ENCODE assay signal across 18 cellular contexts in the genomic region with DNA sequence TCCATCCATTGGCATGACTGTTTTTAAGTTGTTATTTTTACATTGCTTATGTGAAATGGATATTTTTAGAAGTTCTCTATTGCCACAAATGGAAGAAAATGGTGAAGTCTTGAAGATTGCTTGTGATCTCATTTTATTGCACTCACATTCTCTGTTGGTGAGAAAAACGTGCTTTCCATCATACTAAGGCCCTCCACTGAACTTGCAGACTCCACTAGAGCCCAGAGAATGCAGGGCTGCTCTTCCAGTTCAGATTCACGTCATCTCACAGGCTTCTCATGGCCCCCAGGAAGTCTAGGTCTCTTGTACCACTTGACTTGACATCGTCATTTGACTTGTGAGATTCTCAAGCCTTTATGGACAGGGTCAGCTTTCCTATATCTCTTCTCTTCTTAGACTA.
DNase-seq lines count a peak whose midpoint lies in the region; ATAC-seq and TF ChIP-seq lines count a peak whose summit lies in the region.
"Had no signal": no experiment of that assay in that cellular context is flagged by ENCODE, and none has a peak within 500 bp of the region (broad histone marks: within the 10 kb centered on the region; RNA-seq: fewer than 3 reads in every experiment).

No MANE protein-coding gene starts in this region.

- H2BK5ac ChIP-seq in mesenchymal stem cell (ENCODE audit: low read depth, low read length, poor library complexity, severe bottlenecking), result no peak overlapping the region

- POLR2A ChIA-PET in BJ (lab: Charles Lee), result no interaction called here

- DNase-seq in BJ (ENCODE audit: low read depth) (peak; percentile 33), coronary artery (ENCODE audit: low spot score) (no peak), mesenchymal stem cell (peak; percentile 69), thoracic aorta (ENCODE audit: low spot score) (no peak), GM23338 (ENCODE audit: low spot score) (no peak), DMS79 treated with DMSO at 0.1 percent for 48 hours (lab: John Stamatoyannopoulos, UW) (no peak)
- DNase-seq: ACHN; CD4-positive, alpha-beta memory T cell; DMS79; GDM1; GM23248; H9; KG1 had no signal

- no peak overlapping the region for H2AFZ ChIP-seq in mesenchymal stem cell (ENCODE audit: low read depth, low read length)
- no peak overlapping the region for H2AFZ ChIP-seq in GM23338
- H2AFZ ChIP-seq: GM23248 had no signal

- peaks cover 9% of the 10 kb centered on the region for H3K9me2 ChIP-seq in GM23338 (ENCODE audit: insufficient read depth)

- no peak overlapping the region for H3K23ac ChIP-seq in mesenchymal stem cell (ENCODE audit: low read length in 2 of 2)

- H3K4me3 Mint-ChIP-seq in GM23338, result no peak overlapping the region
- H3K4me3 Mint-ChIP-seq: B cell; CD4-positive, alpha-beta memory T cell; H9; IgD-negative memory B cell had no signal

- H3F3A ChIP-seq in GM23338 (replicated peaks; ENCODE audit: low read depth), result no peaks in the 10 kb centered on the region

- no peak overlapping the region for H3K9ac ChIP-seq in mesenchymal stem cell (ENCODE audit: low read length)
- H3K9ac ChIP-seq: GM23248 had no signal

- H3K4me2 ChIP-seq in mesenchymal stem cell (ENCODE audit: low read length, poor library complexity, severe bottlenecking) (no peak overlapping the region), GM23338 (no peak overlapping the region)

- ATAC-seq in thoracic aorta (ENCODE audit: insufficient number of reproducible peaks, low FRiP score, low read depth) (peak; percentile 12), GM23338 (no peak), GM18870 (IDR thresholded peaks at IDR 0.05; ENCODE audit: unreplicated experiment) (no peak), HG03196 (IDR thresholded peaks at IDR 0.05; ENCODE audit: unreplicated experiment) (no peak)

- H3K27me3 ChIP-seq in BJ (ENCODE audit: control insufficient read depth, insufficient read depth, low read length), result no peaks in the 10 kb centered on the region; the same call in 1 of the 2 replicates
- peaks cover 8 to 17% of the 10 kb centered on the region in 2 experiments for H3K27me3 ChIP-seq in mesenchymal stem cell (ENCODE audit: control insufficient read depth in 1 of 2, insufficient read depth in 1 of 2, low read length in 2 of 2)
- no peaks in the 10 kb centered on the region for H3K27me3 ChIP-seq in thoracic aorta (replicated peaks; ENCODE audit: insufficient read depth)
- H3K27me3 ChIP-seq in GM23338 (ENCODE audit: insufficient read depth), result no peaks in the 10 kb centered on the region

- TF ChIP-seq CTCF in BJ (IDR thresholded peaks at IDR 0.05; ENCODE audit: insufficient read depth, low read depth, low read length), result no peak
- TF ChIP-seq CTCF in coronary artery (IDR thresholded peaks at IDR 0.05), result no peak
- no peak for TF ChIP-seq CTCF in thoracic aorta (IDR thresholded peaks at IDR 0.05)
- no peak for TF ChIP-seq CTCF in GM23338 (conservative IDR thresholded peaks at IDR 0.05; ENCODE audit: low read depth in 2 of 2)

- H4K8ac ChIP-seq in mesenchymal stem cell (ENCODE audit: low read length), result no peak overlapping the region

- peaks cover 14% of the 10 kb centered on the region for H3K36me3 Mint-ChIP-seq in GM23338 (ENCODE audit: low read depth)
- H3K36me3 Mint-ChIP-seq: CD4-positive, alpha-beta memory T cell; IgD-negative memory B cell had no signal

- peak overlapping the region in 1 of 2 experiments; percentile 21 for H2BK12ac ChIP-seq in mesenchymal stem cell (ENCODE audit: low read length in 2 of 2)

- H4K20me1 ChIP-seq in GM23338 (replicated peaks; ENCODE audit: insufficient read depth), result no peaks in the 10 kb centered on the region

- 38% methylated on average over 3 of the region's 3 CpGs for WGBS in mesenchymal stem cell

- no peaks in the 10 kb centered on the region for H3K4me1 ChIP-seq in mesenchymal stem cell (ENCODE audit: control insufficient read depth, insufficient read depth, low read depth, low read length)
- peaks cover 3 to 32% of the 10 kb centered on the region in 2 donors for H3K4me1 ChIP-seq in thoracic aorta (ENCODE audit: control insufficient read depth in 1 of 2, low read depth in 2 of 2)
- H3K4me1 ChIP-seq in GM23338 (ENCODE audit: insufficient read depth), result peaks cover 26% of the 10 kb centered on the region

- H3K14ac ChIP-seq in mesenchymal stem cell (ENCODE audit: low read length in 2 of 2), result no peak overlapping the region

- H3K4me3 ChIP-seq in BJ (ENCODE audit: low read depth, low read length) (no peak overlapping the region), coronary artery (no peak overlapping the region), mesenchymal stem cell (ENCODE audit: insufficient read depth in 1 of 2, low read depth in 1 of 2, low read length in 2 of 2) (no peak overlapping the region), thoracic aorta (no peak overlapping the region), GM23338 (no peak overlapping the region)
- H3K4me3 ChIP-seq: GM23248 had no signal

- no peaks in the 10 kb centered on the region for H3K79me1 ChIP-seq in mesenchymal stem cell (replicated peaks; ENCODE audit: low read length, poor library complexity, severe bottlenecking)

- peaks cover 26% of the 10 kb centered on the region for H3K4me1 Mint-ChIP-seq in GM23338
- H3K4me1 Mint-ChIP-seq: B cell; CD4-positive, alpha-beta memory T cell; IgD-negative memory B cell had no signal

- H3K4ac ChIP-seq in mesenchymal stem cell (ENCODE audit: low read depth in 1 of 2, low read length in 2 of 2), result no peak overlapping the region

- H2AK5ac ChIP-seq in mesenchymal stem cell (ENCODE audit: low read length, severe bottlenecking), result no peak overlapping the region

- H2BK15ac ChIP-seq in mesenchymal stem cell (ENCODE audit: low read depth, poor library complexity, severe bottlenecking), result no peak overlapping the region

- H4K91ac ChIP-seq in mesenchymal stem cell (ENCODE audit: low read length), result no peak overlapping the region

- H3K18ac ChIP-seq in mesenchymal stem cell (ENCODE audit: low read depth in 1 of 2, low read length in 2 of 2), result no peak overlapping the region

- peaks cover 9% of the 10 kb centered on the region for H3K27me3 Mint-ChIP-seq in GM23338 (ENCODE audit: insufficient read depth, low read depth, poor library complexity)
- H3K27me3 Mint-ChIP-seq: IgD-negative memory B cell had no signal

- no peaks in the 10 kb centered on the region for H3K36me3 ChIP-seq in BJ (ENCODE audit: control insufficient read depth, insufficient read depth, low read length)
- H3K36me3 ChIP-seq in mesenchymal stem cell (ENCODE audit: control insufficient read depth in 1 of 2, insufficient read depth in 2 of 2, low read depth in 1 of 2, low read length in 2 of 2), result no peaks in the 10 kb centered on the region
- no peaks in the 10 kb centered on the region for H3K36me3 ChIP-seq in thoracic aorta
- no peaks in the 10 kb centered on the region; the same call in 1 of the 2 replicates for H3K36me3 ChIP-seq in GM23338 (ENCODE audit: insufficient read depth)

- H3K9me3 Mint-ChIP-seq in GM23338, result peaks cover 16% of the 10 kb centered on the region

- H3K27ac ChIP-seq in coronary artery (peak overlapping the region; percentile 26 to 39), mesenchymal stem cell (ENCODE audit: low read length, poor library complexity, severe bottlenecking) (no peak overlapping the region), thoracic aorta (peak overlapping the region; percentile 10 to 54), GM23338 (ENCODE audit: low read depth) (no peak overlapping the region)
- H3K27ac ChIP-seq: C4-2B, GM23248 had no signal

- no peaks in the 10 kb centered on the region for H3K79me2 ChIP-seq in GM23338 (replicated peaks; ENCODE audit: insufficient read depth)

- no peak overlapping the region for H3K27ac Mint-ChIP-seq in GM23338
- H3K27ac Mint-ChIP-seq: B cell; CD4-positive, alpha-beta memory T cell had no signal

- CTCF ChIA-PET in BJ (lab: Yijun Ruan, JAX), result interaction anchor here (1.0 kb wide), 1 partner anchor 123 kb away, joined by 3 read pairs; no protein-coding TSS in a partner anchor

- no peak overlapping the region for H2BK120ac ChIP-seq in mesenchymal stem cell (ENCODE audit: low read depth, low read length)

- H3K9me3 ChIP-seq in mesenchymal stem cell (ENCODE audit: control insufficient read depth, low read length) (no peaks in the 10 kb centered on the region), thoracic aorta (no peaks in the 10 kb centered on the region)

TF ChIP-seq in GM23338, 12 proteins besides CTCF, POLR2A, EP300 and RAD21 (continues in another document):
- TF ChIP-seq JUNB (IDR thresholded peaks at IDR 0.05; ENCODE audit: unreplicated experiment) (no peak), STAT1 (IDR thresholded peaks at IDR 0.05; ENCODE audit: unreplicated experiment) (no peak), ZNF114 (CRISPR knock-in tag; IDR thresholded peaks at IDR 0.05) (no peak), ZNF331 (CRISPR knock-in tag; IDR thresholded peaks at IDR 0.05; ENCODE audit: low read depth) (no peak)
- TF ChIP-seq, protein P1, sequence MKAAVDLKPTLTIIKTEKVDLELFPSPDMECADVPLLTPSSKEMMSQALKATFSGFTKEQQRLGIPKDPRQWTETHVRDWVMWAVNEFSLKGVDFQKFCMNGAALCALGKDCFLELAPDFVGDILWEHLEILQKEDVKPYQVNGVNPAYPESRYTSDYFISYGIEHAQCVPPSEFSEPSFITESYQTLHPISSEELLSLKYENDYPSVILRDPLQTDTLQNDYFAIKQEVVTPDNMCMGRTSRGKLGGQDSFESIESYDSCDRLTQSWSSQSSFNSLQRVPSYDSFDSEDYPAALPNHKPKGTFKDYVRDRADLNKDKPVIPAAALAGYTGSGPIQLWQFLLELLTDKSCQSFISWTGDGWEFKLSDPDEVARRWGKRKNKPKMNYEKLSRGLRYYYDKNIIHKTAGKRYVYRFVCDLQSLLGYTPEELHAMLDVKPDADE (IDR thresholded peaks at IDR 0.05), result no peak

Comparison
In these comparisons a context has a peak if more than half of its experiments do, and no peak if none do; other contexts are left out.
1. DNase-seq: peak in BJ (single experiment) and mesenchymal stem cell (single experiment); none in coronary artery (single experiment), thoracic aorta (single experiment), GM23338 (single experiment) and DMS79 treated with DMSO at 0.1 percent for 48 hours (single experiment).
2. H3K27ac ChIP-seq: peak in coronary artery (2 of 2) and thoracic aorta (2 of 2); none in mesenchymal stem cell (single experiment) and GM23338 (single experiment).